In the genomic region with DNA sequence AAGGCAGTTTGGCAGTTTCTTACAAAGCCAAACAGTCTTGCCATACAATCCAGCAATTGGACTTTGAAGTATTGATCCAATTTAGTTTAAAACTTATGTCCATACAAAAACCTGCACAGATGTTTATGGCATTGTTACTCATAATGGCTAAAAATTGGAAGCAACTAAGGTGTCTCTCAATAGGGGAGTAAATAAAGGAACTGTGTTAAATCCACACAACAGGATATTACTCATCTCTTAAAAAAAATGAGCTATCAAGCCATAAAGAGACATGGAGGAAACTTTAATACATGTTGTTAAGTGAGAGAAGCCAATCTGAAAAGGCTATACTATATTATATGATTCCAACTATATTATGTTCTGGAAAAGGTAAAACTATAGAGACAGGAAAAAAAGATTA, we compare ENCODE assay signal across 19 cellular contexts.
DNase-seq lines count a peak whose midpoint lies in the region; ATAC-seq and TF ChIP-seq lines count a peak whose summit lies in the region.
"Had no signal": no experiment of that assay in that cellular context is flagged by ENCODE, and none has a peak within 500 bp of the region (broad histone marks: within the 10 kb centered on the region; RNA-seq: fewer than 3 reads in every experiment).

No MANE protein-coding gene starts in this region.

- no peak for TF ChIP-seq CTCF in RWPE2 (IDR thresholded peaks at IDR 0.05; ENCODE audit: poor library complexity, severe bottlenecking)
- no peak for TF ChIP-seq CTCF in uterus (IDR thresholded peaks at IDR 0.05)

- DNase-seq in A172 (ENCODE audit: low spot score), result peak; percentile 4
- DNase-seq in DMS53 treated with DMSO at 0.1 percent for 48 hours (lab: John Stamatoyannopoulos, UW; ENCODE audit: unreplicated experiment), result peak; percentile 32
- DNase-seq in RWPE2 (ENCODE audit: low spot score), result no peak
- DNase-seq in left colon, result no peak
- no peak for DNase-seq in central memory CD4-positive, alpha-beta T cell
- no peak for DNase-seq in uterus
- DNase-seq: DMS79; GM23248; MV-4-11; NCI-H1417; NCI-H187 treated with DMSO at 0.1 percent for 48 hours; NCI-H345; NCI-H526; NK-92 treated with Interleukin-12 subunit alpha and Interleukin-12 subunit beta, amount 100 ng/mL, for 24 hours; SK-N-SH had no signal

- H3K36me3 ChIP-seq in RWPE2 (ENCODE audit: low read depth) (no peaks in the 10 kb centered on the region), uterus (no peaks in the 10 kb centered on the region)

- H3K27me3 ChIP-seq in RWPE2 (ENCODE audit: insufficient read depth, poor library complexity, severe bottlenecking), result no peaks in the 10 kb centered on the region
- H3K27me3 ChIP-seq in uterus, result no peaks in the 10 kb centered on the region

- H3K4me3 ChIP-seq in RWPE2 (ENCODE audit: severe bottlenecking), result no peak overlapping the region
- no peak overlapping the region for H3K4me3 ChIP-seq in uterus
- H3K4me3 ChIP-seq: GM23248, K562 had no signal

- intact Hi-C loops in left colon (cut with DNase I, micrococcal nuclease) (no loop called here), uterus (cut with DNase I; ENCODE audit: low total_unique reads) (no loop called here)

- ATAC-seq in RWPE2 (ENCODE audit: low read depth), result 0 out of 3 replicates have a peak, but pooled peaks have one; percentile 25
- ATAC-seq in left colon, result peak; percentile 84
- no peak for ATAC-seq in GM18858 (IDR thresholded peaks at IDR 0.05; ENCODE audit: unreplicated experiment)
- ATAC-seq: K562, Right ventricle myocardium inferior had no signal

- TF ChIP-seq POLR2A in uterus (IDR thresholded peaks at IDR 0.05), result no peak

- no peak overlapping the region for H3K27ac ChIP-seq in RWPE2 (ENCODE audit: poor library complexity, severe bottlenecking)
- no peak overlapping the region for H3K27ac ChIP-seq in uterus
- H3K27ac ChIP-seq: GM23248, HL-60 had no signal

- H3K9me3 ChIP-seq in RWPE2 (ENCODE audit: severe bottlenecking), result no peaks in the 10 kb centered on the region
- H3K9me3 ChIP-seq in uterus, result no peaks in the 10 kb centered on the region
- H3K9me3 ChIP-seq: SK-N-SH had no signal

- H3K4me1 ChIP-seq in RWPE2 (ENCODE audit: insufficient read depth, poor library complexity, severe bottlenecking) (no peaks in the 10 kb centered on the region), uterus (no peaks in the 10 kb centered on the region)

Comparison
In these comparisons a context has a peak if more than half of its experiments do, and no peak if none do; other contexts are left out.
1. DNase-seq: peak in A172 (single experiment) and DMS53 treated with DMSO at 0.1 percent for 48 hours (single experiment); none in RWPE2 (single experiment), left colon (0 of 2), central memory CD4-positive, alpha-beta T cell (single experiment) and uterus (0 of 2).